In genomic region chr22:27761652-27762051, GRCh38 we compare ENCODE assay signal across 1 cellular context.
TF ChIP-seq lines count a peak whose summit lies in the region.

No MANE protein-coding gene starts in this region.

TF ChIP-seq in SK-N-SH treated with all-trans-retinoic acid at 6 μM for 48 hours, 23 proteins besides CTCF, POLR2A, EP300 and RAD21 (continued from another document):
- no peak for TF ChIP-seq PATZ1 (CRISPR knock-in tag; IDR thresholded peaks at IDR 0.05; ENCODE audit: borderline replicate concordance)
- no peak for TF ChIP-seq OSR1 (CRISPR knock-in tag; IDR thresholded peaks at IDR 0.05)
- no peak for TF ChIP-seq BACH2 (CRISPR knock-in tag; IDR thresholded peaks at IDR 0.05; ENCODE audit: borderline replicate concordance)
